ENCODE assay signal across 8 cellular contexts in genomic region chr5:172007153-172007794, GRCh38. TPM values are rescaled to one million over a fixed set of nuclear protein-coding genes. Genes with fewer than 3 reads are reported as not detected.
DNase-seq lines count a peak whose midpoint lies in the region; ATAC-seq and TF ChIP-seq lines count a peak whose summit lies in the region.

No MANE protein-coding gene starts in this region.

- H2AFZ ChIP-seq in KMS-11 (ENCODE audit: low read depth) = peak overlapping the region; percentile 65

- no peaks in the 10 kb centered on the region for H3K27me3 ChIP-seq in KMS-11 (ENCODE audit: insufficient read depth, low read depth)

- peaks cover 21% of the 10 kb centered on the region for H3K4me1 ChIP-seq in KMS-11 (ENCODE audit: low read depth, poor library complexity, severe bottlenecking)

- peak overlapping the region; percentile 76 for H3K4me2 ChIP-seq in KMS-11

- peaks cover 35% of the 10 kb centered on the region for H3K79me2 ChIP-seq in KMS-11 (ENCODE audit: insufficient read depth, low read depth)

- H3K9ac ChIP-seq in KMS-11 = peak overlapping the region; percentile 87

- H3K27ac Mint-ChIP-seq in stimulated activated effector memory CD8-positive, alpha-beta T cell treated with anti-CD3 and anti-CD28 coated beads, Interleukin-12 subunit alpha, Interleukin-12 subunit beta, amount 100 ng/mL, for 72 hours = peak overlapping the region; percentile 98

- peak overlapping the region; percentile 71 for H3K27ac ChIP-seq in KMS-11

- H3K4me1 Mint-ChIP-seq in stimulated activated effector memory CD8-positive, alpha-beta T cell treated with anti-CD3 and anti-CD28 coated beads, Interleukin-12 subunit alpha, Interleukin-12 subunit beta, amount 100 ng/mL, for 72 hours = peaks cover 48% of the 10 kb centered on the region

- H3K9me3 Mint-ChIP-seq in stimulated activated effector memory CD8-positive, alpha-beta T cell treated with anti-CD3 and anti-CD28 coated beads, Interleukin-12 subunit alpha, Interleukin-12 subunit beta, amount 100 ng/mL, for 72 hours = no peaks in the 10 kb centered on the region

- H3K4me3 ChIP-seq in GM12864 (ENCODE audit: low read depth, low read length) (peak overlapping the region; percentile 87), KMS-11 (IDR thresholded peaks at IDR 0.05; ENCODE audit: insufficient read depth, low read depth, low read length) (no peak overlapping the region)

- in situ Hi-C loops in G401 (cut with HindIII; ENCODE audit: low sequenced_read_pairs) = no loop called here

- H3K4me3 Mint-ChIP-seq in stimulated activated effector memory CD8-positive, alpha-beta T cell treated with anti-CD3 and anti-CD28 coated beads, Interleukin-12 subunit alpha, Interleukin-12 subunit beta, amount 100 ng/mL, for 72 hours = peak overlapping the region; percentile 95

- TF ChIP-seq CTCF in GM12864 (IDR thresholded peaks at IDR 0.05; ENCODE audit: low read depth, low read length, missing control alignments) (no peak), KMS-11 (conservative IDR thresholded peaks at IDR 0.05; ENCODE audit: low read depth, low read length) (no peak)

- no peaks in the 10 kb centered on the region for H3K36me3 ChIP-seq in KMS-11 (ENCODE audit: insufficient read depth)

- no peak for ATAC-seq in stimulated activated effector memory CD8-positive, alpha-beta T cell treated with anti-CD3 and anti-CD28 coated beads, Interleukin-12 subunit alpha, Interleukin-12 subunit beta, amount 100 ng/mL, for 72 hours
- ATAC-seq in HG02840 (IDR thresholded peaks at IDR 0.05; ENCODE audit: low FRiP score, unreplicated experiment) = no peak

- no peaks in the 10 kb centered on the region for H4K20me1 ChIP-seq in KMS-11 (ENCODE audit: insufficient read depth)

- peaks cover 30% of the 10 kb centered on the region for H3K36me3 Mint-ChIP-seq in stimulated activated effector memory CD8-positive, alpha-beta T cell treated with anti-CD3 and anti-CD28 coated beads, Interleukin-12 subunit alpha, Interleukin-12 subunit beta, amount 100 ng/mL, for 72 hours

- DNase-seq in GM12864 (ENCODE audit: low read depth) (no peak), amniotic epithelial cell (ENCODE audit: low read depth) (peak; percentile 29), inferior parietal cortex (ENCODE audit: extremely low spot score) (peak; percentile 38), H4 (ENCODE audit: low spot score) (no peak), G401 (ENCODE audit: low spot score) (no peak)
- DNase-seq in stimulated activated effector memory CD8-positive, alpha-beta T cell treated with anti-CD3 and anti-CD28 coated beads, Interleukin-12 subunit alpha, Interleukin-12 subunit beta, amount 100 ng/mL, for 72 hours (ENCODE audit: low spot score in 2 of 2) = no peak

RNA-seq across cellular contexts. Expression of gene FBXW11, which starts 0.8 kb away (rescaled TPM):
- total RNA-seq in H4 (2014; rRNA removed; shearing (Covaris generic)) = 56.3 and 56.5 TPM in 2 replicates
- total RNA-seq in G401 (2014; rRNA removed; shearing (Covaris generic)) = 35.4 and 68.7 TPM in 2 replicates

Comparison
In these comparisons a context has a peak if more than half of its experiments do, and no peak if none do; other contexts are left out.
1. DNase-seq: peak in amniotic epithelial cell (single experiment) and inferior parietal cortex (single experiment); none in GM12864 (single experiment), stimulated activated effector memory CD8-positive, alpha-beta T cell treated with anti-CD3 and anti-CD28 coated beads, Interleukin-12 subunit alpha, Interleukin-12 subunit beta, amount 100 ng/mL, for 72 hours (0 of 2), H4 (single experiment) and G401 (single experiment).